26 cellular contexts compared by ENCODE assay signal in genomic region chr7:96727534-96728088, GRCh38. TPM values are rescaled to one million over a fixed set of nuclear protein-coding genes. Genes with fewer than 3 reads are reported as not detected.
DNase-seq lines count a peak whose midpoint lies in the region; ATAC-seq, FAIRE-seq and TF ChIP-seq lines count a peak whose summit lies in the region.
"Had no signal": no experiment of that assay in that cellular context is flagged by ENCODE, and none has a peak within 500 bp of the region (broad histone marks: within the 10 kb centered on the region; RNA-seq: fewer than 3 reads in every experiment).

No MANE protein-coding gene starts in this region.

- dilution Hi-C loops in mammary epithelial cell (cut with HindIII; ENCODE audit: low sequenced_read_pairs) (no loop called here), keratinocyte (cut with MboI; ENCODE audit: extremely low pct_ligation_motif_present, low sequenced_read_pairs) (no loop called here)

- 76% methylated on average over 3 of the region's 3 CpGs for WGBS in mammary epithelial cell (ENCODE audit: low coverage, missing lambda C conversion rate)
- 80 to 91% (median 83%) methylated on average over 3 of the region's 3 CpGs for WGBS in psoas muscle, 3 donors

- H3K4me1 ChIP-seq in mammary epithelial cell (ENCODE audit: insufficient read depth, low read length): peaks cover 20% of the 10 kb centered on the region
- H3K4me1 ChIP-seq in keratinocyte (ENCODE audit: control insufficient read depth, extremely low read depth, insufficient read depth, low read length): peaks cover 33% of the 10 kb centered on the region
- H3K4me1 ChIP-seq in psoas muscle: no peaks in the 10 kb centered on the region
- H3K4me1 ChIP-seq: BE2C had no signal

- H2AFZ ChIP-seq in mammary epithelial cell (ENCODE audit: low read depth, low read length) (peak overlapping the region; percentile 90), keratinocyte (ENCODE audit: control insufficient read depth, low read length) (peak overlapping the region; percentile 85)

- H3K9me3 Mint-ChIP-seq in MCF 10A (ENCODE audit: unreplicated experiment) (no peaks in the 10 kb centered on the region), type B pancreatic cell (no peaks in the 10 kb centered on the region)

- H3K9me1 ChIP-seq in keratinocyte (ENCODE audit: control insufficient read depth, extremely low read depth, insufficient read depth, low read length): no peaks in the 10 kb centered on the region

- peak; percentile 49 for FAIRE-seq in keratinocyte (lab: Jason Lieb, UNC)
- FAIRE-seq: D721Med, GM19239, H54, HTR-8/SVneo, K562 had no signal

- POLR2A ChIA-PET in MCF 10A (lab: Yijun Ruan, JAX): no interaction called here

- H3K79me2 ChIP-seq in mammary epithelial cell (ENCODE audit: insufficient read depth, low read length): no peaks in the 10 kb centered on the region
- no peaks in the 10 kb centered on the region for H3K79me2 ChIP-seq in keratinocyte (ENCODE audit: control insufficient read depth, insufficient read depth, low read length)

- H3K4me3 ChIP-seq in mammary epithelial cell (replicated peaks in 1 of 3; ENCODE audit: insufficient read depth in 1 of 3, low read depth in 2 of 3, low read length in 3 of 3) (no peak overlapping the region), keratinocyte (ENCODE audit: control insufficient read depth in 2 of 3, extremely low read depth in 1 of 3, insufficient read depth in 2 of 3, low read depth in 1 of 3, low read length in 3 of 3) (peak overlapping the region in 1 of 3 experiments; percentile 5), psoas muscle (no peak overlapping the region)
- H3K4me3 ChIP-seq: K562, SK-N-MC had no signal

- H3K4me1 Mint-ChIP-seq in MCF 10A (ENCODE audit: insufficient read depth, unreplicated experiment): no peaks in the 10 kb centered on the region
- no peaks in the 10 kb centered on the region for H3K4me1 Mint-ChIP-seq in type B pancreatic cell (ENCODE audit: unreplicated experiment)

- DNase-seq in mammary epithelial cell: peak; percentile 6
- no peak for DNase-seq in MCF 10A (ENCODE audit: unreplicated experiment)
- no peak for DNase-seq in epithelial cell of prostate (ENCODE audit: low read depth, low spot score)
- DNase-seq in keratinocyte (ENCODE audit: low read depth, low spot score): no peak
- DNase-seq in type B pancreatic cell (ENCODE audit: extremely low spot score, unreplicated experiment): no peak
- DNase-seq in HT-29 (ENCODE audit: low spot score): no peak
- no peak for DNase-seq in amygdala (lab: John Stamatoyannopoulos, UW)
- no peak for DNase-seq in psoas muscle
- DNase-seq: 8988T, ACHN, BE2C, Kasumi-1, MV-4-11, NCI-H1105, NCI-H1436 treated with DMSO at 0.1 percent for 48 hours, NCI-H2029 treated with DMSO at 0.1 percent for 48 hours, NCI-H446 treated with DMSO at 0.1 percent for 48 hours, NCI-H526, SIG-M5 had no signal

- no peaks in the 10 kb centered on the region for H4K20me1 ChIP-seq in mammary epithelial cell (ENCODE audit: insufficient read depth, low read length)
- no peaks in the 10 kb centered on the region for H4K20me1 ChIP-seq in keratinocyte (ENCODE audit: control insufficient read depth, extremely low read depth, insufficient read depth, low read length)

- TF ChIP-seq CTCF in mammary epithelial cell (conservative IDR thresholded peaks at IDR 0.05 in 1 of 2, IDR thresholded peaks at IDR 0.05 in 1 of 2; ENCODE audit: extremely low read depth in 1 of 2, insufficient read depth in 1 of 2, low read depth in 1 of 2, low read length in 2 of 2): no peak
- no peak for TF ChIP-seq CTCF in MCF 10A (IDR thresholded peaks at IDR 0.05; ENCODE audit: unreplicated experiment)
- no peak for TF ChIP-seq CTCF in keratinocyte (optimal IDR thresholded peaks at IDR 0.05 in 1 of 3, IDR thresholded peaks at IDR 0.05 in 1 of 3, conservative IDR thresholded peaks at IDR 0.05 in 1 of 3; ENCODE audit: extremely low read depth in 1 of 3, insufficient read depth in 2 of 3, low read length in 3 of 3)
- TF ChIP-seq CTCF in type B pancreatic cell (conservative IDR thresholded peaks at IDR 0.05): no peak
- TF ChIP-seq CTCF in psoas muscle (IDR thresholded peaks at IDR 0.05): no peak

- H3K36me3 Mint-ChIP-seq in MCF 10A (ENCODE audit: insufficient read depth, unreplicated experiment) (no peaks in the 10 kb centered on the region), type B pancreatic cell (no peaks in the 10 kb centered on the region)

- peaks cover under 1% of the 10 kb centered on the region for H3K27me3 Mint-ChIP-seq in MCF 10A (ENCODE audit: insufficient read depth, unreplicated experiment)
- no peaks in the 10 kb centered on the region for H3K27me3 Mint-ChIP-seq in type B pancreatic cell

- H3K27ac ChIP-seq in mammary epithelial cell (ENCODE audit: insufficient read depth, low read depth, low read length) (peak overlapping the region; percentile 30), epithelial cell of prostate (peak overlapping the region; percentile 87), keratinocyte (ENCODE audit: control insufficient read depth, insufficient read depth, low read length) (peak overlapping the region; percentile 73), psoas muscle (no peak overlapping the region)

- intact Hi-C loops in mammary epithelial cell (cut with micrococcal nuclease): no loop called here
- intact Hi-C loops in MCF 10A (cut with micrococcal nuclease): no loop called here
- intact Hi-C loops in psoas muscle (cut with DNase I): no loop called here

- CTCF ChIA-PET in mammary epithelial cell (lab: Charles Lee; ENCODE audit: low non-redundant PET): no interaction called here
- CTCF ChIA-PET in MCF 10A (lab: Yijun Ruan, JAX): no interaction called here

- in situ Hi-C loops in mammary epithelial cell (cut with MboI; ENCODE audit: low sequenced_read_pairs in 2 of 2): no loop called here

- no peak overlapping the region for H3K4me3 Mint-ChIP-seq in MCF 10A (ENCODE audit: unreplicated experiment)
- no peak overlapping the region for H3K4me3 Mint-ChIP-seq in type B pancreatic cell

- no peak for ATAC-seq in psoas muscle
- ATAC-seq: K562, Panc1 had no signal

- TSS peak; percentile 95 for BruUV-seq in mammary epithelial cell (replicated peaks; lab: Mats Ljungman, UMichigan)
- no TSS peak for BruUV-seq in MCF 10A (replicated peaks; lab: Mats Ljungman, UMichigan)

- no peaks in the 10 kb centered on the region for H3K27me3 ChIP-seq in mammary epithelial cell (ENCODE audit: insufficient read depth, low read length)
- H3K27me3 ChIP-seq in keratinocyte (ENCODE audit: control insufficient read depth, extremely low read depth, insufficient read depth, low read length): no peaks in the 10 kb centered on the region
- peaks cover 0 to 4% (median 0%) of the 10 kb centered on the region in 3 donors for H3K27me3 ChIP-seq in psoas muscle (ENCODE audit: insufficient read depth in 3 of 3, low read length in 2 of 3)
- H3K27me3 ChIP-seq: BE2C had no signal

- H3K9me3 ChIP-seq in mammary epithelial cell (replicated peaks; ENCODE audit: insufficient read depth, low read length) (no peaks in the 10 kb centered on the region), keratinocyte (ENCODE audit: control insufficient read depth, low read depth, low read length) (no peaks in the 10 kb centered on the region), psoas muscle (no peaks in the 10 kb centered on the region)
- H3K9me3 ChIP-seq: BE2C had no signal

- H3K4me2 ChIP-seq in mammary epithelial cell (ENCODE audit: insufficient read depth, low read depth, low read length): peak overlapping the region; percentile 50
- peak overlapping the region; percentile 52 for H3K4me2 ChIP-seq in keratinocyte (ENCODE audit: control insufficient read depth, extremely low read depth, insufficient read depth, low read depth, low read length)

- no peak overlapping the region for H3K9ac ChIP-seq in mammary epithelial cell (ENCODE audit: insufficient read depth, low read length)
- no peak overlapping the region for H3K9ac ChIP-seq in keratinocyte (ENCODE audit: control insufficient read depth, extremely low read depth, insufficient read depth, low read length)

- H3K27ac Mint-ChIP-seq in MCF 10A (ENCODE audit: low read depth, unreplicated experiment) (no peak overlapping the region), type B pancreatic cell (peak overlapping the region; percentile 16)

- H3K36me3 ChIP-seq in mammary epithelial cell (ENCODE audit: insufficient read depth, low read length) (no peaks in the 10 kb centered on the region), keratinocyte (ENCODE audit: control insufficient read depth in 2 of 2, extremely low read depth in 1 of 2, insufficient read depth in 2 of 2, low read length in 2 of 2) (no peaks in the 10 kb centered on the region), psoas muscle (ENCODE audit: insufficient read depth in 1 of 2, low read depth in 1 of 2) (no peaks in the 10 kb centered on the region)
- H3K36me3 ChIP-seq: BE2C had no signal

RNA-seq across cellular contexts. Expression of gene SEM1, which starts 18.0 kb away (rescaled TPM):
- total RNA-seq in mammary epithelial cell (10 to 100 TPM; 14.7 to 63.5 TPM), MCF 10A (2022) (70.3 and 80.2 TPM in 2 replicates), type B pancreatic cell (ENCODE audit: low replicate concordance) (62.5 and 62.6 TPM in 2 replicates), psoas muscle (10 to 100 TPM; 30.5 to 71.7 (median 52.1) TPM)
- polyA plus RNA-seq in mammary epithelial cell (44.8 TPM), keratinocyte (79.2 to 180 TPM (median 156 TPM) in 3 replicates), psoas muscle (100 to 1,000 TPM in 1 of 3 donors, 10 to 100 TPM in 2; 65.6 to 107 (median 74.3) TPM)
- polyA minus RNA-seq in mammary epithelial cell (5.2 TPM), keratinocyte (0.46 to 54.4 TPM (median 5.3 TPM) in 3 replicates)
- 601 TPM for polyA plus RNA-seq in keratinocyte (2011; ENCODE audit: low read depth)
- 78.9 and 184 TPM in 2 replicates for polyA plus RNA-seq in keratinocyte (2011; cell fraction: cytosol; rRNA removed)
- 31.1 and 68.8 TPM in 2 replicates for polyA plus RNA-seq in keratinocyte (2011; cell fraction: nucleus; rRNA removed)
- polyA plus RNA-seq in keratinocyte (2012; ENCODE audit: low replicate concordance): 293 and 633 TPM in 2 replicates
- 26.5 TPM for polyA minus RNA-seq in keratinocyte (2011; cell fraction: cytosol; rRNA and poly(A)+ RNA removed)
- 13.7 and 34.0 TPM in 2 replicates for polyA minus RNA-seq in keratinocyte (2011; cell fraction: nucleus; rRNA and poly(A)+ RNA removed)
- total RNA-seq in HT-29 (2014; rRNA removed; shearing (Covaris generic)): 144 TPM in 2 replicates
